ENCODE assay signal across 9 cellular contexts in genomic region chr17:2059837-2060658, GRCh38. TPM values are rescaled to one million over a fixed set of nuclear protein-coding genes. Genes with fewer than 3 reads are reported as not detected.
A peak's percentile ranks its signal among the peaks of the same experiment; 100 is the strongest.
DNase-seq lines count a peak whose midpoint lies in the region; ATAC-seq and TF ChIP-seq lines count a peak whose summit lies in the region.
"Had no signal": no experiment of that assay in that cellular context is flagged by ENCODE, and none has a peak within 500 bp of the region (broad histone marks: within the 10 kb centered on the region; RNA-seq: fewer than 3 reads in every experiment).

No MANE protein-coding gene starts in this region.

- peaks cover 3% of the 10 kb centered on the region for H3K27me3 Mint-ChIP-seq in activated naive CD8-positive, alpha-beta T cell
- peaks cover 15% of the 10 kb centered on the region for H3K27me3 Mint-ChIP-seq in activated naive CD8-positive, alpha-beta T cell treated with anti-CD3 and anti-CD28 coated beads, Interleukin-2, amount 50 U/mL, for 24 hours
- no peaks in the 10 kb centered on the region for H3K27me3 Mint-ChIP-seq in central memory CD8-positive, alpha-beta T cell
- H3K27me3 Mint-ChIP-seq in type B pancreatic cell: peaks cover 16% of the 10 kb centered on the region

- peaks cover 44% of the 10 kb centered on the region for H3K4me1 ChIP-seq in muscle layer of colon (ENCODE audit: insufficient read depth, low read length)
- no peaks in the 10 kb centered on the region for H3K4me1 ChIP-seq in aorta (ENCODE audit: control insufficient read depth in 1 of 2, insufficient read depth in 2 of 2, low read length in 2 of 2)

- peak overlapping the region in 1 of 2 donors; percentile 35 for H3K4me3 ChIP-seq in muscle layer of colon (ENCODE audit: low read depth in 1 of 2, low read length in 2 of 2)
- H3K4me3 ChIP-seq in aorta (ENCODE audit: low read length in 2 of 2): no peak overlapping the region

- H3K27ac ChIP-seq in muscle layer of colon (ENCODE audit: low read depth, low read length) (peak overlapping the region; percentile 75), aorta (ENCODE audit: low read depth in 1 of 2, low read length in 2 of 2) (no peak overlapping the region)

- ATAC-seq in activated naive CD8-positive, alpha-beta T cell treated with anti-CD3 and anti-CD28 coated beads, Interleukin-2, amount 50 U/mL, for 24 hours: no peak
- ATAC-seq in central memory CD8-positive, alpha-beta T cell (replicated peaks; ENCODE audit: extremely low read depth, poor library complexity, severe bottlenecking): no peak
- no peak for ATAC-seq in aorta (ENCODE audit: low FRiP score)

- no peak for TF ChIP-seq CTCF in type B pancreatic cell (conservative IDR thresholded peaks at IDR 0.05)

- peaks cover 0 to 17% of the 10 kb centered on the region in 2 donors for H3K27me3 ChIP-seq in muscle layer of colon (ENCODE audit: control insufficient read depth in 1 of 2, insufficient read depth in 2 of 2, low read length in 2 of 2)
- no peaks in the 10 kb centered on the region for H3K27me3 ChIP-seq in aorta (ENCODE audit: control insufficient read depth in 1 of 2, insufficient read depth in 2 of 2, low read length in 1 of 2)

- peaks cover 6% of the 10 kb centered on the region for H3K4me1 Mint-ChIP-seq in activated naive CD8-positive, alpha-beta T cell (ENCODE audit: low read depth)
- H3K4me1 Mint-ChIP-seq in activated naive CD8-positive, alpha-beta T cell treated with anti-CD3 and anti-CD28 coated beads, Interleukin-2, amount 50 U/mL, for 24 hours: peaks cover 18% of the 10 kb centered on the region
- H3K4me1 Mint-ChIP-seq in central memory CD8-positive, alpha-beta T cell: peaks cover 21% of the 10 kb centered on the region
- peaks cover 29% of the 10 kb centered on the region for H3K4me1 Mint-ChIP-seq in type B pancreatic cell (ENCODE audit: unreplicated experiment)

- no peaks in the 10 kb centered on the region for H3K9me3 Mint-ChIP-seq in activated naive CD8-positive, alpha-beta T cell (ENCODE audit: low read depth)
- no peaks in the 10 kb centered on the region for H3K9me3 Mint-ChIP-seq in activated naive CD8-positive, alpha-beta T cell treated with anti-CD3 and anti-CD28 coated beads, Interleukin-2, amount 50 U/mL, for 24 hours
- H3K9me3 Mint-ChIP-seq in central memory CD8-positive, alpha-beta T cell: no peaks in the 10 kb centered on the region
- no peaks in the 10 kb centered on the region for H3K9me3 Mint-ChIP-seq in type B pancreatic cell

- intact Hi-C loops in aorta (cut with DNase I): loop anchor here in 1 of 2 donors (5.0 kb wide), 1 partner anchor 292 kb away; no protein-coding TSS in a partner anchor

- no peak for DNase-seq in activated naive CD8-positive, alpha-beta T cell treated with anti-CD3 and anti-CD28 coated beads, Interleukin-2, amount 50 U/mL, for 24 hours
- DNase-seq in central memory CD8-positive, alpha-beta T cell (ENCODE audit: low spot score in 2 of 2): no peak
- no peak for DNase-seq in type B pancreatic cell (ENCODE audit: extremely low spot score, unreplicated experiment)
- DNase-seq in aorta: no peak
- no peak for DNase-seq in activated effector memory CD4-positive, alpha-beta T cell treated with anti-CD3 and anti-CD28 coated beads, Interleukin-2, amount 50 U/mL, for 16 hours
- no peak for DNase-seq in NAMALWA (ENCODE audit: low spot score)
- DNase-seq: stimulated activated CD4-positive, alpha-beta T cell treated with anti-CD3 and anti-CD28 coated beads, Interleukin-2, amount 100 ng/mL, for 48 hours had no signal

- H3K9ac ChIP-seq in muscle layer of colon (ENCODE audit: low read length): peak overlapping the region; percentile 40

- H3K9me3 ChIP-seq in muscle layer of colon (ENCODE audit: low read length) (no peaks in the 10 kb centered on the region), aorta (ENCODE audit: control insufficient read depth, low read length) (no peaks in the 10 kb centered on the region)

- 88 to 89% methylated on average over 18 of the region's 18 CpGs for WGBS in aorta, 2 donors

- no peak overlapping the region for H3K4me3 Mint-ChIP-seq in activated naive CD8-positive, alpha-beta T cell
- no peak overlapping the region for H3K4me3 Mint-ChIP-seq in activated naive CD8-positive, alpha-beta T cell treated with anti-CD3 and anti-CD28 coated beads, Interleukin-2, amount 50 U/mL, for 24 hours
- peak overlapping the region; percentile 56 for H3K4me3 Mint-ChIP-seq in central memory CD8-positive, alpha-beta T cell
- peak overlapping the region; percentile 78 for H3K4me3 Mint-ChIP-seq in type B pancreatic cell

- peak overlapping the region; percentile 70 for H3K27ac Mint-ChIP-seq in activated naive CD8-positive, alpha-beta T cell
- H3K27ac Mint-ChIP-seq in activated naive CD8-positive, alpha-beta T cell treated with anti-CD3 and anti-CD28 coated beads, Interleukin-2, amount 50 U/mL, for 24 hours: no peak overlapping the region
- peak overlapping the region; percentile 87 for H3K27ac Mint-ChIP-seq in central memory CD8-positive, alpha-beta T cell (ENCODE audit: low read depth)
- peak overlapping the region; percentile 34 for H3K27ac Mint-ChIP-seq in type B pancreatic cell

- peaks cover 27% of the 10 kb centered on the region for H3K36me3 ChIP-seq in muscle layer of colon (ENCODE audit: insufficient read depth, low read length)
- H3K36me3 ChIP-seq in aorta (ENCODE audit: control insufficient read depth in 1 of 2, insufficient read depth in 2 of 2, low read length in 1 of 2): peaks cover 0 to 3% of the 10 kb centered on the region in 2 donors

- H3K36me3 Mint-ChIP-seq in activated naive CD8-positive, alpha-beta T cell: peaks cover 22% of the 10 kb centered on the region
- peaks cover 37% of the 10 kb centered on the region for H3K36me3 Mint-ChIP-seq in activated naive CD8-positive, alpha-beta T cell treated with anti-CD3 and anti-CD28 coated beads, Interleukin-2, amount 50 U/mL, for 24 hours (ENCODE audit: low read depth)
- peaks cover 25% of the 10 kb centered on the region for H3K36me3 Mint-ChIP-seq in central memory CD8-positive, alpha-beta T cell (ENCODE audit: insufficient read depth)
- peaks cover 24% of the 10 kb centered on the region for H3K36me3 Mint-ChIP-seq in type B pancreatic cell

RNA-seq across cellular contexts. Expression of gene HIC1, which starts 5.1 kb away (rescaled TPM):
- total RNA-seq in type B pancreatic cell (ENCODE audit: low replicate concordance): 3.4 and 21.6 TPM in 2 replicates
- 10 to 100 TPM; 27.2 to 69.2 TPM for total RNA-seq in aorta
- 1 to 10 TPM; 1.1 to 2.1 TPM for polyA plus RNA-seq in aorta

RNA-seq across cellular contexts. Expression of gene OVCA2, which starts 18.2 kb away (rescaled TPM):
- total RNA-seq in type B pancreatic cell (ENCODE audit: low replicate concordance): 27.8 and 42.7 TPM in 2 replicates
- total RNA-seq in aorta: 10 to 100 TPM; 14.2 to 19.8 TPM
- 10 to 100 TPM; 20.3 to 54.0 TPM for polyA plus RNA-seq in aorta

RNA-seq across cellular contexts. Expression of gene DPH1, which starts 30.1 kb away (rescaled TPM):
- total RNA-seq in type B pancreatic cell (ENCODE audit: low replicate concordance) (41.5 and 57.1 TPM in 2 replicates), aorta (10 to 100 TPM; 26.1 to 38.8 TPM)
- polyA plus RNA-seq in aorta: 10 to 100 TPM in 1 of 2 donors, 1 to 10 TPM in 1; 6.3 to 62.9 TPM

RNA-seq across cellular contexts. Expression of gene RTN4RL1, which starts 34.9 kb away (rescaled TPM):
- total RNA-seq in type B pancreatic cell (ENCODE audit: low replicate concordance): 1.7 and 1.9 TPM in 2 replicates
- 1 to 10 TPM; 2.6 to 5.2 TPM for total RNA-seq in aorta
- polyA plus RNA-seq in aorta: 1 to 10 TPM in 1 of 2 donors, under 1 TPM in 1; 0.25 to 1.8 TPM

Comparison
In these comparisons a context has a peak if more than half of its experiments do, and no peak if none do; other contexts are left out.
1. H3K4me3 Mint-ChIP-seq: peak in central memory CD8-positive, alpha-beta T cell (single experiment) and type B pancreatic cell (single experiment); none in activated naive CD8-positive, alpha-beta T cell (single experiment) and activated naive CD8-positive, alpha-beta T cell treated with anti-CD3 and anti-CD28 coated beads, Interleukin-2, amount 50 U/mL, for 24 hours (single experiment).